In genomic region chr4:3531306-3531886, GRCh38 we compare ENCODE assay signal across 8 cellular contexts. TPM values are rescaled to one million over a fixed set of nuclear protein-coding genes. Genes with fewer than 3 reads are reported as not detected.
DNase-seq lines count a peak whose midpoint lies in the region; ATAC-seq and TF ChIP-seq lines count a peak whose summit lies in the region.

No MANE protein-coding gene starts in this region.

- peak overlapping the region in 4 of 8 donors; percentile 80 to 90 (median 86) for H3K27ac ChIP-seq in spleen

- peaks cover 28 to 67% (median 52%) of the 10 kb centered on the region in 6 donors for H3K4me1 ChIP-seq in spleen

- H3K27me3 Mint-ChIP-seq in T-helper 2 cell treated with Interferon-gamma antibody and Interleukin-4, amounts not matched to agents 5 μg/mL and 100 μg/mL, for 36 hours (ENCODE audit: low read depth): peaks cover 12% of the 10 kb centered on the region
- H3K27me3 Mint-ChIP-seq in activated naive CD8-positive, alpha-beta T cell treated with anti-CD3 and anti-CD28 coated beads for 36 hours: no peaks in the 10 kb centered on the region

- H3K9me3 Mint-ChIP-seq in T-helper 2 cell treated with Interferon-gamma antibody and Interleukin-4, amounts not matched to agents 5 μg/mL and 100 μg/mL, for 36 hours: no peaks in the 10 kb centered on the region
- H3K9me3 Mint-ChIP-seq in activated naive CD8-positive, alpha-beta T cell treated with anti-CD3 and anti-CD28 coated beads for 36 hours: no peaks in the 10 kb centered on the region

- no peak for DNase-seq in T-helper 2 cell treated with Interferon-gamma antibody and Interleukin-4, amounts not matched to agents 5 μg/mL and 100 μg/mL, for 36 hours (ENCODE audit: low spot score)
- DNase-seq in T-helper 2 cell: no peak
- DNase-seq in activated naive CD8-positive, alpha-beta T cell treated with anti-CD3 and anti-CD28 coated beads for 36 hours: no peak
- peak; percentile 77 for DNase-seq in spleen
- no peak for DNase-seq in DMS 273 (lab: John Stamatoyannopoulos, UW; ENCODE audit: unreplicated experiment)
- DNase-seq in 8988T: no peak

- 16 to 27% (median 22%) methylated on average over 18 of the region's 18 CpGs for WGBS in spleen, 5 donors

- H3K36me3 ChIP-seq in spleen: peaks cover 0 to 34% (median 12%) of the 10 kb centered on the region in 6 donors

- no peak for TF ChIP-seq POLR2A in spleen (IDR thresholded peaks at IDR 0.05)

- peak overlapping the region; percentile 81 for H3K4me3 ChIP-seq in iPS-11a (ENCODE audit: low read depth, low read length)
- H3K4me3 ChIP-seq in spleen: peak overlapping the region; percentile 71 to 94 (median 86)

- peak overlapping the region; percentile 100 for H3K4me3 Mint-ChIP-seq in T-helper 2 cell treated with Interferon-gamma antibody and Interleukin-4, amounts not matched to agents 5 μg/mL and 100 μg/mL, for 36 hours
- peak overlapping the region; percentile 99 for H3K4me3 Mint-ChIP-seq in activated naive CD8-positive, alpha-beta T cell treated with anti-CD3 and anti-CD28 coated beads for 36 hours

- no peak overlapping the region for H3K27ac Mint-ChIP-seq in T-helper 2 cell treated with Interferon-gamma antibody and Interleukin-4, amounts not matched to agents 5 μg/mL and 100 μg/mL, for 36 hours
- H3K27ac Mint-ChIP-seq in activated naive CD8-positive, alpha-beta T cell treated with anti-CD3 and anti-CD28 coated beads for 36 hours: peak overlapping the region; percentile 63

- peak in 1 of 11 experiments; percentile 3 for TF ChIP-seq CTCF in spleen (IDR thresholded peaks at IDR 0.05 in 8 of 11, conservative IDR thresholded peaks at IDR 0.05 in 3 of 11)

- intact Hi-C loops in spleen (cut with DNase I; ENCODE audit: low total_unique reads): no loop called here

- H3K27me3 ChIP-seq in spleen (replicated peaks in 1 of 7): no peaks in the 10 kb centered on the region

- H3K4me1 Mint-ChIP-seq in T-helper 2 cell treated with Interferon-gamma antibody and Interleukin-4, amounts not matched to agents 5 μg/mL and 100 μg/mL, for 36 hours (ENCODE audit: low read depth): peaks cover 11% of the 10 kb centered on the region
- peaks cover 21% of the 10 kb centered on the region for H3K4me1 Mint-ChIP-seq in activated naive CD8-positive, alpha-beta T cell treated with anti-CD3 and anti-CD28 coated beads for 36 hours

- ATAC-seq in HG03432 (IDR thresholded peaks at IDR 0.05; ENCODE audit: unreplicated experiment): no peak

- H3K9me3 ChIP-seq in spleen: no peaks in the 10 kb centered on the region

- H3K36me3 Mint-ChIP-seq in T-helper 2 cell treated with Interferon-gamma antibody and Interleukin-4, amounts not matched to agents 5 μg/mL and 100 μg/mL, for 36 hours (ENCODE audit: low read depth): peaks cover 2% of the 10 kb centered on the region
- H3K36me3 Mint-ChIP-seq in activated naive CD8-positive, alpha-beta T cell treated with anti-CD3 and anti-CD28 coated beads for 36 hours: no peaks in the 10 kb centered on the region

RNA-seq across cellular contexts. Expression of gene LRPAP1, which starts 0.8 kb away (rescaled TPM):
- 10 to 100 TPM; 58.2 to 61.2 TPM for total RNA-seq in activated naive CD8-positive, alpha-beta T cell treated with anti-CD3 and anti-CD28 coated beads for 36 hours
- total RNA-seq in spleen: 100 to 1,000 TPM in 6 of 7 donors, 10 to 100 TPM in 1; 89.0 to 131 (median 116) TPM
- polyA plus RNA-seq in spleen: 10 to 100 TPM; 28.1 to 47.4 (median 37.5) TPM
